ENCODE assay signal across 17 cellular contexts in the genomic region with DNA sequence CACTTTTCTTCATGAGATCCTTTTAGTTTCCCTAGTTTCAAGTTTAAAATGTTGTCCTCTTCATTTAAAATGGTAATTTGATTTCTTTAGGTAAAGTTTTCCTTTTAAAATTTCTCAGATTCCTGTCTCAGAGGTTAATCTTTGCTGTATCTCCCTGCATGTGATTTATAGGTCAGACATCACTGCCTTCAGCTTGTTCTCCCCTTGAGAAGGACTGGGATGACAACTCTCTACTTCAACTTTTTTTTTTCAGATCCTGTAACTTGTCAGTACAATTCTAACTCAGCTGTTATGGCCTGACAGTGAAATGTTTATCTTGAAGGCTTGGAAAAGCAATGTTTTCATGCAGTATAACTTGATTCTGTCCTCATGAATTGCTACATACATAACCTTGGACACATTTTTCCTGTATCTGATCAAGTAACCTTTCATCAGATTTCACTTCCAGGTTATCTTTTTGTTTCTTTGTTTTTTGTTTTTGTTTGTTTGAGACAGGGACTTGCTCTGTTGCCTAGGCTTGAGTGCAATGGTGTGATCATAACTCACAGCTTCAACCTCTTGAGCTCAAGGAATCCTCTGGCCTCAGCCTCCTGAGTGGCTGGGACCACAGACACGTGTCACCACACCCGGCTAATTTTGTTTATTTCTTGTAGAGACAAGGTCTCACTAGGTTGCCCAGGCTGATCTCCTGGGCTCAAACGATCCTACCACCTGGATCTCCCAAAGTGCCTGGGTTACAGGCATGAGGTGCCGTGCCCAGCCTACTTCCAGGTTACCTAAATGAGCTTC.
A peak's percentile ranks its signal among the peaks of the same experiment; 100 is the strongest.
DNase-seq lines count a peak whose midpoint lies in the region; ATAC-seq, FAIRE-seq and TF ChIP-seq lines count a peak whose summit lies in the region.
"Had no signal": no experiment of that assay in that cellular context is flagged by ENCODE, and none has a peak within 500 bp of the region (broad histone marks: within the 10 kb centered on the region; RNA-seq: fewer than 3 reads in every experiment).

No MANE protein-coding gene starts in this region.

- no peak overlapping the region for H3K4me3 Mint-ChIP-seq in nephron progenitor cell
- H3K4me3 Mint-ChIP-seq: CD8-positive, alpha-beta memory T cell had no signal

- TF ChIP-seq POLR2A in GM12892 (IDR thresholded peaks at IDR 0.05; ENCODE audit: low read depth, low read length): no peak

- H3K27ac Mint-ChIP-seq in nephron progenitor cell: peak overlapping the region; percentile 78
- H3K27ac Mint-ChIP-seq: CD8-positive, alpha-beta memory T cell had no signal

- no peak for TF ChIP-seq CTCF in nephron progenitor cell (IDR thresholded peaks at IDR 0.05)
- no peak for TF ChIP-seq CTCF in PC-3 (conservative IDR thresholded peaks at IDR 0.05; ENCODE audit: low read depth, low read length)

- no peaks in the 10 kb centered on the region for H3K36me3 Mint-ChIP-seq in nephron progenitor cell (ENCODE audit: low read depth)
- H3K36me3 Mint-ChIP-seq: CD8-positive, alpha-beta memory T cell had no signal

- peaks cover 11 to 20% (median 16%) of the 10 kb centered on the region in 10 experiments for H3K4me1 ChIP-seq in BLaER1 treated with 17β-estradiol and CSF1 and Interleukin-3, amounts not matched to agents 10 nM and 100 nM
- H3K4me1 ChIP-seq in PC-3 (ENCODE audit: insufficient read depth, low read length): no peaks in the 10 kb centered on the region
- H3K4me1 ChIP-seq: A549, BE2C had no signal

- H3F3A ChIP-seq in PC-3 (ENCODE audit: low read length, unreplicated experiment): no peaks in the 10 kb centered on the region

- no TSS peak for BruUV-seq in PC-3 (replicated peaks; lab: Mats Ljungman, UMichigan)

- FAIRE-seq in GM12892 (lab: Jason Lieb, UNC): peak; percentile 46
- FAIRE-seq: A549, GM19239, H54, HTR-8/SVneo had no signal

- H3K9ac ChIP-seq in BLaER1 treated with 17β-estradiol and CSF1 and Interleukin-3, amounts not matched to agents 10 nM and 100 nM: no peak overlapping the region
- H3K9ac ChIP-seq in PC-3 (ENCODE audit: low read length): no peak overlapping the region

- H3K4me1 Mint-ChIP-seq in nephron progenitor cell: peaks cover 23% of the 10 kb centered on the region
- H3K4me1 Mint-ChIP-seq: CD8-positive, alpha-beta memory T cell had no signal

- no peaks in the 10 kb centered on the region for H3K79me2 ChIP-seq in PC-3 (ENCODE audit: low read length)

- H2AFZ ChIP-seq in PC-3 (ENCODE audit: low read length): no peak overlapping the region

- CTCF ChIA-PET in PC-3 (lab: Charles Lee): interaction anchor here (0.5 to 0.7 kb wide), 2 partner anchors 39 to 726 kb away, joined by 6 to 7 read pairs; no protein-coding TSS in a partner anchor

- ATAC-seq in PC-3 (no peak), GM19463 (IDR thresholded peaks at IDR 0.05; ENCODE audit: unreplicated experiment) (no peak)
- ATAC-seq: A549, HCT116 had no signal

- no peaks in the 10 kb centered on the region for H3K9me2 ChIP-seq in PC-3 (replicated peaks; ENCODE audit: low read length)

- intact Hi-C loops in PC-3 (cut with micrococcal nuclease): no loop called here

- H3K27me3 ChIP-seq in BLaER1 treated with 17β-estradiol and CSF1 and Interleukin-3, amounts not matched to agents 10 nM and 100 nM: no peaks in the 10 kb centered on the region
- no peaks in the 10 kb centered on the region for H3K27me3 ChIP-seq in PC-3 (ENCODE audit: low read length)
- H3K27me3 ChIP-seq: BE2C had no signal

- peaks cover 0 to 4% (median 0%) of the 10 kb centered on the region in 11 experiments; a peak in 3 of 22 replicates for H3K36me3 ChIP-seq in BLaER1 treated with 17β-estradiol and CSF1 and Interleukin-3, amounts not matched to agents 10 nM and 100 nM
- H3K36me3 ChIP-seq in PC-3 (ENCODE audit: low read depth, low read length): no peaks in the 10 kb centered on the region
- H3K36me3 ChIP-seq: BE2C had no signal

- H3K9me3 Mint-ChIP-seq in nephron progenitor cell: no peaks in the 10 kb centered on the region

- DNase-seq in GM12892 (ENCODE audit: insufficient read length) (no peak), left kidney (ENCODE audit: low read depth, low spot score) (peak; percentile 57), nephron progenitor cell (no peak), PC-3 (no peak), EL (no peak)
- DNase-seq in stimulated activated CD4-positive, alpha-beta T cell treated with anti-CD3 and anti-CD28 coated beads, Interleukin-12 subunit alpha, Interleukin-12 subunit beta, amount 100 ng/mL, for 4 hours: no peak
- DNase-seq: BE2C; Calu3; CD8-positive, alpha-beta memory T cell; DMS 273 treated with DMSO at 0.1 percent for 48 hours had no signal

- H3K27me3 Mint-ChIP-seq in nephron progenitor cell (ENCODE audit: low read depth, poor library complexity): peaks cover 2% of the 10 kb centered on the region
- H3K27me3 Mint-ChIP-seq: CD8-positive, alpha-beta memory T cell had no signal

- no peaks in the 10 kb centered on the region for H3K9me3 ChIP-seq in BLaER1 treated with 17β-estradiol and CSF1 and Interleukin-3, amounts not matched to agents 10 nM and 100 nM (replicated peaks in 1 of 11)
- no peaks in the 10 kb centered on the region for H3K9me3 ChIP-seq in PC-3 (ENCODE audit: low read length)
- H3K9me3 ChIP-seq: A549, BE2C had no signal

- no peaks in the 10 kb centered on the region for H4K20me1 ChIP-seq in BLaER1 treated with 17β-estradiol and CSF1 and Interleukin-3, amounts not matched to agents 10 nM and 100 nM
- no peaks in the 10 kb centered on the region for H4K20me1 ChIP-seq in PC-3 (ENCODE audit: low read length)

- no peak overlapping the region for H3K4me3 ChIP-seq in BLaER1 treated with 17β-estradiol and CSF1 and Interleukin-3, amounts not matched to agents 10 nM and 100 nM
- H3K4me3 ChIP-seq in PC-3 (ENCODE audit: low read length): no peak overlapping the region
- H3K4me3 ChIP-seq: A549 had no signal

- POLR2A ChIA-PET in PC-3 (lab: Charles Lee; ENCODE audit: unreplicated experiment): no interaction called here

- no peak overlapping the region; a peak in 1 of 22 replicates for H3K27ac ChIP-seq in BLaER1 treated with 17β-estradiol and CSF1 and Interleukin-3, amounts not matched to agents 10 nM and 100 nM
- H3K27ac ChIP-seq in PC-3 (ENCODE audit: low read length): no peak overlapping the region
- H3K27ac ChIP-seq: A549 had no signal

- peak overlapping the region in 7 of 11 experiments; percentile 6 to 32 (median 19); a peak in 7 of 22 replicates for H3K4me2 ChIP-seq in BLaER1 treated with 17β-estradiol and CSF1 and Interleukin-3, amounts not matched to agents 10 nM and 100 nM
- no peak overlapping the region for H3K4me2 ChIP-seq in PC-3 (ENCODE audit: low read length)
- H3K4me2 ChIP-seq: A549 had no signal
